In genomic region chr1:11680270-11681070, GRCh38 we compare ENCODE assay signal across 1 cellular context.
TF ChIP-seq lines count a peak whose summit lies in the region.

No MANE protein-coding gene starts in this region.

TF ChIP-seq in WTC11, 78 proteins besides CTCF, POLR2A, EP300 and RAD21 (continued from another document):
- TF ChIP-seq ARID4B (CRISPR knock-in tag; IDR thresholded peaks at IDR 0.05; ENCODE audit: borderline replicate concordance) (no peak; the same call in 1 of the 2 replicates), AFF4 (CRISPR knock-in tag; IDR thresholded peaks at IDR 0.05; ENCODE audit: borderline replicate concordance) (0 out of 2 replicates have a peak, but pooled peaks have one; percentile 44), ZNF232 (CRISPR knock-in tag; IDR thresholded peaks at IDR 0.05) (peak; percentile 88), CBFB (CRISPR knock-in tag; IDR thresholded peaks at IDR 0.05; ENCODE audit: low read depth) (no peak), ERG (CRISPR knock-in tag; IDR thresholded peaks at IDR 0.05) (no peak), ATF2 (CRISPR knock-in tag; IDR thresholded peaks at IDR 0.05; ENCODE audit: borderline replicate concordance, low read depth) (peak; percentile 42; the same call in 1 of the 2 replicates), NFYB (CRISPR knock-in tag; conservative IDR thresholded peaks at IDR 0.05; ENCODE audit: low read depth) (0 out of 2 replicates have a peak, but pooled peaks have one; percentile 17), FOXP4 (CRISPR knock-in tag; IDR thresholded peaks at IDR 0.05) (peak; percentile 62; the same call in 1 of the 2 replicates), ZNF121 (CRISPR knock-in tag; IDR thresholded peaks at IDR 0.05) (no peak), HMGXB4 (CRISPR knock-in tag; IDR thresholded peaks at IDR 0.05) (peak; percentile 26; the same call in 1 of the 2 replicates), ETV6 (CRISPR knock-in tag; IDR thresholded peaks at IDR 0.05) (no peak; the same call in 1 of the 2 replicates), USF1 (CRISPR knock-in tag; IDR thresholded peaks at IDR 0.05) (peak; percentile 14; the same call in 1 of the 2 replicates), RORB (CRISPR knock-in tag; IDR thresholded peaks at IDR 0.05) (no peak), IRF2 (CRISPR knock-in tag; IDR thresholded peaks at IDR 0.05; ENCODE audit: borderline replicate concordance, low read depth) (no peak), CREM (CRISPR knock-in tag; IDR thresholded peaks at IDR 0.05) (no peak), NR1H2 (CRISPR knock-in tag; IDR thresholded peaks at IDR 0.05) (no peak), PRRX2 (CRISPR knock-in tag; IDR thresholded peaks at IDR 0.05) (no peak), GTF2I (CRISPR knock-in tag; conservative IDR thresholded peaks at IDR 0.05) (no peak), ATF1 (CRISPR knock-in tag; IDR thresholded peaks at IDR 0.05) (no peak), ZNF138 (CRISPR knock-in tag; conservative IDR thresholded peaks at IDR 0.05) (0 out of 2 replicates have a peak, but pooled peaks have one; percentile 76), NR2C2 (CRISPR knock-in tag; IDR thresholded peaks at IDR 0.05) (0 out of 2 replicates have a peak, but pooled peaks have one; percentile 19), ZNF416 (CRISPR knock-in tag; IDR thresholded peaks at IDR 0.05) (no peak), ATF6 (CRISPR knock-in tag; IDR thresholded peaks at IDR 0.05) (0 out of 2 replicates have a peak, but pooled peaks have one; percentile 60), ZNF512 (CRISPR knock-in tag; IDR thresholded peaks at IDR 0.05; ENCODE audit: borderline replicate concordance) (no peak), GABPB1 (CRISPR knock-in tag; IDR thresholded peaks at IDR 0.05) (no peak), ZNF317 (CRISPR knock-in tag; IDR thresholded peaks at IDR 0.05; ENCODE audit: borderline replicate concordance, low read depth) (no peak), MLX (CRISPR knock-in tag; IDR thresholded peaks at IDR 0.05) (no peak), GRHL2 (CRISPR knock-in tag; IDR thresholded peaks at IDR 0.05; ENCODE audit: insufficient replicate concordance, severe bottlenecking) (no peak), ZBTB43 (CRISPR knock-in tag; IDR thresholded peaks at IDR 0.05) (peak; percentile 70), ZMAT4 (CRISPR knock-in tag; IDR thresholded peaks at IDR 0.05) (no peak)
